In the genomic region with DNA sequence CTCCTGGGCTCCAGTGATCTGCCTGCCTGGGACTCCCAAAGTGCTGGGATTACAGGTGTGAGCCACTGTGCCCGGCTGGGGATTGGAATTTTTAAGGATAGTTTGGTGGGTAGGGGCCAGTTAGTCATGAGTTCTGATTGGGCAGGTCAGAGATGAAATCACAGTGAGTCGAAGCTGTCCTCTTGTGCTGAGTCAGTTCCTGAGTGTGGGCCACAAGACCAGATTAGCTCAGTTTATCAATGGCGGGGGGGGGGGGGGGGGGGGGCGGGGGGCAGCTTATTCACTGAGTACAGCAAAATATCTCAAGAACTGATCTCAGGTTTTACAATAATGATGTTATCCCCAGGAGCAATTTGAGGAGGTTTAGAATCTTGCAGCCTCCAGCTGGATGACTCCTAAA, we compare ENCODE assay signal across 16 cellular contexts. TPM values are rescaled to one million over a fixed set of nuclear protein-coding genes. Genes with fewer than 3 reads are reported as not detected.
DNase-seq lines count a peak whose midpoint lies in the region; ATAC-seq and TF ChIP-seq lines count a peak whose summit lies in the region.
"Had no signal": no experiment of that assay in that cellular context is flagged by ENCODE, and none has a peak within 500 bp of the region (broad histone marks: within the 10 kb centered on the region; RNA-seq: fewer than 3 reads in every experiment).

No MANE protein-coding gene starts in this region.

- H4K20me1 ChIP-seq in GM23248 (ENCODE audit: insufficient read depth), result no peaks in the 10 kb centered on the region

- peak overlapping the region; percentile 41 for H3K9ac ChIP-seq in GM23248

- H3K4me3 ChIP-seq in GM23248 (no peak overlapping the region), RWPE2 (ENCODE audit: severe bottlenecking) (no peak overlapping the region), epithelial cell of esophagus (ENCODE audit: low read length) (no peak overlapping the region), vagina (no peak overlapping the region)
- H3K4me3 ChIP-seq: lower lobe of right lung had no signal

- WGBS in GM23248 (ENCODE audit: low coverage in 1 of 2, low lambda C conversion rate in 2 of 2, missing lambda C conversion rate in 2 of 2), 2 experiments, result 0 to 1% methylated on average over 3 to 4 of the region's 4 CpGs

- in situ Hi-C loops in GM23248 (cut with MboI), result no loop called here

- DNase-seq in GM23248, result peak; percentile 77
- DNase-seq in RWPE2 (ENCODE audit: low spot score), result peak; percentile 76
- peak; percentile 94 for DNase-seq in epithelial cell of esophagus (ENCODE audit: low read depth)
- DNase-seq in pulmonary artery endothelial cell (ENCODE audit: low read depth, low spot score), result peak; percentile 57
- DNase-seq in vagina (ENCODE audit: extremely low spot score in 2 of 2), result no peak
- DNase-seq in 8988T, result no peak
- no peak for DNase-seq in DMS 273 treated with DMSO at 0.1 percent for 48 hours (lab: John Stamatoyannopoulos, UW)
- DNase-seq: activated naive CD8-positive, alpha-beta T cell treated with anti-CD3 and anti-CD28 coated beads, Interleukin-2, amount 50 U/mL, for 24 hours; CD4-positive, CD25-positive, alpha-beta regulatory T cell; effector CD4-positive, alpha-beta T cell; lower lobe of right lung; NCI-H146; occipital lobe; T-helper 2 cell had no signal

- no peaks in the 10 kb centered on the region for H3K79me2 ChIP-seq in GM23248 (ENCODE audit: insufficient read depth)

- H2AFZ ChIP-seq in GM23248, result no peak overlapping the region

- H3K36me3 ChIP-seq in GM23248 (ENCODE audit: low read depth) (no peaks in the 10 kb centered on the region), RWPE2 (ENCODE audit: low read depth) (no peaks in the 10 kb centered on the region), vagina (no peaks in the 10 kb centered on the region)
- H3K36me3 ChIP-seq: lower lobe of right lung had no signal

- TF ChIP-seq CTCF in RWPE2 (IDR thresholded peaks at IDR 0.05; ENCODE audit: poor library complexity, severe bottlenecking) (no peak), epithelial cell of esophagus (IDR thresholded peaks at IDR 0.05; ENCODE audit: insufficient read depth, low read depth, low read length, missing control alignments) (no peak), vagina (IDR thresholded peaks at IDR 0.05) (no peak)

- peaks cover 50% of the 10 kb centered on the region for H3F3A ChIP-seq in GM23248 (ENCODE audit: insufficient read depth)

- H3K27ac ChIP-seq in GM23248 (peak overlapping the region; percentile 91), RWPE2 (ENCODE audit: poor library complexity, severe bottlenecking) (peak overlapping the region; percentile 100), vagina (no peak overlapping the region)
- H3K27ac ChIP-seq: lower lobe of right lung had no signal

- ATAC-seq in RWPE2 (ENCODE audit: low read depth), result peak; percentile 80
- no peak for ATAC-seq in HG02571 (IDR thresholded peaks at IDR 0.05; ENCODE audit: unreplicated experiment)
- ATAC-seq: activated naive CD8-positive, alpha-beta T cell treated with anti-CD3 and anti-CD28 coated beads, Interleukin-2, amount 50 U/mL, for 24 hours; lower lobe of right lung; stimulated activated memory B cell treated with anti-CD40 and anti-IgM and Interleukin-4, amounts not matched to agents 10 μg/mL and 1 μg/mL and 100 μg/mL, for 72 hours had no signal

- no peaks in the 10 kb centered on the region for H3K9me2 ChIP-seq in GM23248 (ENCODE audit: insufficient read depth)

- no peak for TF ChIP-seq POLR2A in vagina (IDR thresholded peaks at IDR 0.05)

- H3K9me3 ChIP-seq in GM23248 (ENCODE audit: low read depth), result no peaks in the 10 kb centered on the region
- no peaks in the 10 kb centered on the region for H3K9me3 ChIP-seq in RWPE2 (ENCODE audit: severe bottlenecking)
- no peaks in the 10 kb centered on the region for H3K9me3 ChIP-seq in vagina
- H3K9me3 ChIP-seq: lower lobe of right lung had no signal

- peaks cover 56% of the 10 kb centered on the region for H3K4me1 ChIP-seq in GM23248 (ENCODE audit: insufficient read depth)
- H3K4me1 ChIP-seq in RWPE2 (ENCODE audit: insufficient read depth, poor library complexity, severe bottlenecking), result peaks cover 48% of the 10 kb centered on the region
- no peaks in the 10 kb centered on the region for H3K4me1 ChIP-seq in vagina
- H3K4me1 ChIP-seq: lower lobe of right lung had no signal

- intact Hi-C loops in vagina (cut with DNase I), result no loop called here

- peak overlapping the region; percentile 47 for H3K4me2 ChIP-seq in GM23248 (ENCODE audit: unreplicated experiment)

- H3K27me3 ChIP-seq in GM23248 (replicated peaks; ENCODE audit: insufficient read depth), result no peaks in the 10 kb centered on the region
- H3K27me3 ChIP-seq in RWPE2 (ENCODE audit: insufficient read depth, poor library complexity, severe bottlenecking), result no peaks in the 10 kb centered on the region
- no peaks in the 10 kb centered on the region for H3K27me3 ChIP-seq in vagina

RNA-seq across cellular contexts. Expression of gene ERCC6, which starts 11.6 kb away (rescaled TPM):
- total RNA-seq in GM23248 (2014; rRNA removed; shearing (Covaris generic)), result 69.2 and 101 TPM in 2 replicates
- polyA plus RNA-seq in GM23248 (2016; fragmentation: Nextera tagmentation; extraction: Ambion mirVana), result 47.6 and 50.8 TPM in 2 replicates
- total RNA-seq in pulmonary artery endothelial cell (39.3 and 57.1 TPM in 2 replicates), vagina (15.2 TPM)

RNA-seq across cellular contexts. Expression of gene SLC18A3, which starts 59.5 kb away (rescaled TPM):
- not detected in 2 replicates for total RNA-seq in GM23248 (2014; rRNA removed; shearing (Covaris generic))
- not detected in 2 replicates for polyA plus RNA-seq in GM23248 (2016; fragmentation: Nextera tagmentation; extraction: Ambion mirVana)
- total RNA-seq in pulmonary artery endothelial cell (not detected in 2 replicates), vagina (0.49 TPM)
- total RNA-seq: CD4-positive, CD25-positive, alpha-beta regulatory T cell; lower lobe of right lung; occipital lobe had no signal
- polyA plus RNA-seq: CD4-positive, CD25-positive, alpha-beta regulatory T cell had no signal

Comparison
In these comparisons a context has a peak if more than half of its experiments do, and no peak if none do; other contexts are left out.
1. DNase-seq: peak in GM23248 (single experiment), RWPE2 (single experiment), epithelial cell of esophagus (single experiment) and pulmonary artery endothelial cell (single experiment); none in vagina (0 of 2), 8988T (single experiment) and DMS 273 treated with DMSO at 0.1 percent for 48 hours (single experiment).